Comparison of ENCODE assay signal across 11 cellular contexts in the genomic region with DNA sequence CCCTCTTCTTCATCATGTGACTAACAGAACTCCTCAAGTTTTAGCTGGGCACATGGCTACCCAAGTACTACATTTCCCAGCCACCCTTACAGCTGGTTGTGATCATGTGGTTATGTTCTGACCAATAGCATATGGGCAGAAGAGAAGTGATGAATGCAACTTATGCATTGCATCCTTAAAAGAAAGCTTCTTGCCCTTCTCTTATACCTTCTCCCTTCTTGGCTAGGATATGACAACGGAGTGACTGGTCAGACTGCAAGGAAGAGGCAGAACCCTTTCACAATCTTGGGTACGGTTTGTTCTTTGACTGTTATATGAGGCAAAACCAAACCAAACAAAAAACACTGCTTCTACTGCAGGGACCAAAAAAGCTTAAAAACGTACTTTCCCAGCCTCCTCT.
A peak's percentile ranks its signal among the peaks of the same experiment; 100 is the strongest.
DNase-seq lines count a peak whose midpoint lies in the region; ATAC-seq and TF ChIP-seq lines count a peak whose summit lies in the region.
"Had no signal": no experiment of that assay in that cellular context is flagged by ENCODE, and none has a peak within 500 bp of the region (broad histone marks: within the 10 kb centered on the region; RNA-seq: fewer than 3 reads in every experiment).

No MANE protein-coding gene starts in this region.

- H3K9me3 ChIP-seq in PC-3 (ENCODE audit: low read length): no peaks in the 10 kb centered on the region

- no peak overlapping the region for H3K4me3 ChIP-seq in PC-3 (ENCODE audit: low read length)

- no TSS peak for BruUV-seq in PC-3 (replicated peaks; lab: Mats Ljungman, UMichigan)

- H3K27me3 ChIP-seq in PC-3 (ENCODE audit: low read length): no peaks in the 10 kb centered on the region

- no peaks in the 10 kb centered on the region for H3K9me3 Mint-ChIP-seq in stimulated activated naive CD8-positive, alpha-beta T cell treated with anti-CD3 and anti-CD28 coated beads, Interleukin-15, Interleukin-2, amounts not matched to agents 100 ng/mL and 50 ng/mL, for 24 hours
- H3K9me3 Mint-ChIP-seq in activated T-helper 17 cell treated with anti-CD3 and anti-CD28 coated beads, Interleukin-2, amount 50 U/mL, for 72 hours: no peaks in the 10 kb centered on the region
- H3K9me3 Mint-ChIP-seq: activated naive CD8-positive, alpha-beta T cell treated with anti-CD3 and anti-CD28 coated beads, Interleukin-2, amount 10 ng/mL, durations not matched to agents 7 days and 5 days had no signal

- no peaks in the 10 kb centered on the region for H3F3A ChIP-seq in PC-3 (ENCODE audit: low read length, unreplicated experiment)

- H3K9ac ChIP-seq in PC-3 (ENCODE audit: low read length): no peak overlapping the region

- H3K79me2 ChIP-seq in PC-3 (ENCODE audit: low read length): no peaks in the 10 kb centered on the region

- H3K4me1 ChIP-seq in PC-3 (ENCODE audit: insufficient read depth, low read length): peaks cover 18% of the 10 kb centered on the region

- H2AFZ ChIP-seq in PC-3 (ENCODE audit: low read length): no peak overlapping the region

- no peak overlapping the region for H3K27ac ChIP-seq in PC-3 (ENCODE audit: low read length)

- H3K36me3 ChIP-seq in PC-3 (ENCODE audit: low read depth, low read length): no peaks in the 10 kb centered on the region

- H3K27me3 Mint-ChIP-seq in stimulated activated naive CD8-positive, alpha-beta T cell treated with anti-CD3 and anti-CD28 coated beads, Interleukin-15, Interleukin-2, amounts not matched to agents 100 ng/mL and 50 ng/mL, for 24 hours: peaks cover 12% of the 10 kb centered on the region
- H3K27me3 Mint-ChIP-seq in activated T-helper 17 cell treated with anti-CD3 and anti-CD28 coated beads, Interleukin-2, amount 50 U/mL, for 72 hours: peaks cover under 1% of the 10 kb centered on the region

- peaks cover 33% of the 10 kb centered on the region for H3K4me1 Mint-ChIP-seq in stimulated activated naive CD8-positive, alpha-beta T cell treated with anti-CD3 and anti-CD28 coated beads, Interleukin-15, Interleukin-2, amounts not matched to agents 100 ng/mL and 50 ng/mL, for 24 hours (ENCODE audit: low read depth)
- peaks cover 9% of the 10 kb centered on the region for H3K4me1 Mint-ChIP-seq in activated T-helper 17 cell treated with anti-CD3 and anti-CD28 coated beads, Interleukin-2, amount 50 U/mL, for 72 hours

- H3K4me2 ChIP-seq in PC-3 (ENCODE audit: low read length): 0 out of 2 replicates have a peak overlapping the region, but pooled peaks have one; percentile 9

- H3K27ac Mint-ChIP-seq in stimulated activated naive CD8-positive, alpha-beta T cell treated with anti-CD3 and anti-CD28 coated beads, Interleukin-15, Interleukin-2, amounts not matched to agents 100 ng/mL and 50 ng/mL, for 24 hours: peak overlapping the region; percentile 32
- no peak overlapping the region for H3K27ac Mint-ChIP-seq in activated T-helper 17 cell treated with anti-CD3 and anti-CD28 coated beads, Interleukin-2, amount 50 U/mL, for 72 hours
- H3K27ac Mint-ChIP-seq: activated naive CD8-positive, alpha-beta T cell treated with anti-CD3 and anti-CD28 coated beads, Interleukin-2, amount 10 ng/mL, durations not matched to agents 7 days and 5 days had no signal

- intact Hi-C loops in PC-3 (cut with micrococcal nuclease): loop anchor here (10.0 kb wide), 1 partner anchor 906 kb away; no protein-coding TSS in a partner anchor

- no peak for DNase-seq in stimulated activated naive CD8-positive, alpha-beta T cell treated with anti-CD3 and anti-CD28 coated beads, Interleukin-15, Interleukin-2, amounts not matched to agents 100 U/mL and 50 U/mL, for 24 hours
- peak; percentile 38 for DNase-seq in PC-3
- peak; percentile 77 for DNase-seq in globus pallidus (ENCODE audit: low spot score)
- no peak for DNase-seq in amniotic stem cell (lab: John Stamatoyannopoulos, UW)
- DNase-seq: activated naive CD8-positive, alpha-beta T cell treated with anti-CD3 and anti-CD28 coated beads, Interleukin-2, amount 10 ng/mL, durations not matched to agents 7 days and 5 days; NCI-H1930; T-helper 9 cell had no signal

- no peaks in the 10 kb centered on the region for H3K9me2 ChIP-seq in PC-3 (replicated peaks; ENCODE audit: low read length)

- POLR2A ChIA-PET in PC-3 (lab: Charles Lee; ENCODE audit: unreplicated experiment): interaction anchor here (1.0 kb wide), 1 partner anchor 135 kb away, joined by 5 read pairs; no protein-coding TSS in a partner anchor

- ATAC-seq in stimulated activated naive CD8-positive, alpha-beta T cell treated with anti-CD3 and anti-CD28 coated beads, Interleukin-15, Interleukin-2, amounts not matched to agents 100 U/mL and 50 U/mL, for 24 hours: no peak
- ATAC-seq in PC-3 (no peak), HG03159 (IDR thresholded peaks at IDR 0.05; ENCODE audit: unreplicated experiment) (no peak), GM19397 (IDR thresholded peaks at IDR 0.05; ENCODE audit: unreplicated experiment) (no peak)
- no peak for ATAC-seq in activated T-helper 17 cell treated with anti-CD3 and anti-CD28 coated beads, Interleukin-2, amount 50 U/mL, for 72 hours (replicated peaks)

- TF ChIP-seq CTCF in PC-3 (conservative IDR thresholded peaks at IDR 0.05; ENCODE audit: low read depth, low read length): no peak

- CTCF ChIA-PET in PC-3 (lab: Charles Lee): interaction anchor here (0.6 to 1.9 kb wide), 5 partner anchors 33 to 656 kb away, joined by 3 to 6 read pairs (median 4); no protein-coding TSS in a partner anchor

- H4K20me1 ChIP-seq in PC-3 (ENCODE audit: low read length): no peaks in the 10 kb centered on the region

- no peaks in the 10 kb centered on the region for H3K36me3 Mint-ChIP-seq in stimulated activated naive CD8-positive, alpha-beta T cell treated with anti-CD3 and anti-CD28 coated beads, Interleukin-15, Interleukin-2, amounts not matched to agents 100 ng/mL and 50 ng/mL, for 24 hours (ENCODE audit: low read depth)
- H3K36me3 Mint-ChIP-seq in activated T-helper 17 cell treated with anti-CD3 and anti-CD28 coated beads, Interleukin-2, amount 50 U/mL, for 72 hours (ENCODE audit: low read depth): no peaks in the 10 kb centered on the region
- H3K36me3 Mint-ChIP-seq: activated naive CD8-positive, alpha-beta T cell treated with anti-CD3 and anti-CD28 coated beads, Interleukin-2, amount 10 ng/mL, durations not matched to agents 7 days and 5 days had no signal

- no peak overlapping the region for H3K4me3 Mint-ChIP-seq in stimulated activated naive CD8-positive, alpha-beta T cell treated with anti-CD3 and anti-CD28 coated beads, Interleukin-15, Interleukin-2, amounts not matched to agents 100 ng/mL and 50 ng/mL, for 24 hours
- H3K4me3 Mint-ChIP-seq in activated T-helper 17 cell treated with anti-CD3 and anti-CD28 coated beads, Interleukin-2, amount 50 U/mL, for 72 hours: no peak overlapping the region
- H3K4me3 Mint-ChIP-seq: activated naive CD8-positive, alpha-beta T cell treated with anti-CD3 and anti-CD28 coated beads, Interleukin-2, amount 10 ng/mL, durations not matched to agents 7 days and 5 days had no signal

Comparison
In these comparisons a context has a peak if more than half of its experiments do, and no peak if none do; other contexts are left out.
1. DNase-seq: peak in PC-3 (single experiment) and globus pallidus (single experiment); none in stimulated activated naive CD8-positive, alpha-beta T cell treated with anti-CD3 and anti-CD28 coated beads, Interleukin-15, Interleukin-2, amounts not matched to agents 100 U/mL and 50 U/mL, for 24 hours (single experiment) and amniotic stem cell (single experiment).